Comparison of ENCODE assay signal across 24 cellular contexts in genomic region chr10:82867056-82867455, GRCh38.
DNase-seq lines count a peak whose midpoint lies in the region; TF ChIP-seq lines count a peak whose summit lies in the region.
"Had no signal": no experiment of that assay in that cellular context is flagged by ENCODE, and none has a peak within 500 bp of the region (broad histone marks: within the 10 kb centered on the region; RNA-seq: fewer than 3 reads in every experiment).

No MANE protein-coding gene starts in this region.

- in situ Hi-C loops in ACHN (cut with HindIII; ENCODE audit: low pct_ligation_motif_present, low pct_unique_long_range_greater_than_20kb, low sequenced_read_pairs): no loop called here

- no peak for TF ChIP-seq RAD21 in SK-N-SH (IDR thresholded peaks at IDR 0.05; ENCODE audit: low read length)

- H3K27ac ChIP-seq in SK-N-SH (ENCODE audit: low read depth in 2 of 2, low read length in 1 of 2): peak overlapping the region; percentile 70 to 94; a peak in 3 of 4 replicates
- H3K27ac ChIP-seq: 22Rv1, KMS-11, SJSA1 had no signal

- H3F3A ChIP-seq in SK-N-SH (replicated peaks; ENCODE audit: insufficient read depth): peaks cover 30% of the 10 kb centered on the region

- DNase-seq in SIG-M5 treated with dmso at 0.1 percent for 504 hours (lab: John Stamatoyannopoulos, UW; ENCODE audit: unreplicated experiment) (peak; percentile 17), SIG-M5 (lab: John Stamatoyannopoulos, UW) (no peak), NOMO-1 treated with DMSO at 0.1 percent for 48 hours (lab: John Stamatoyannopoulos, UW; ENCODE audit: unreplicated experiment) (peak; percentile 74), SK-N-SH (no peak), skeletal muscle cell (ENCODE audit: low read depth) (peak; percentile 4), NCI-H524 treated with DMSO at 0.1 percent for 48 hours (lab: John Stamatoyannopoulos, UW) (no peak), ACHN (no peak), T-helper 9 cell (no peak)
- DNase-seq: AML-193; C1 segment of cervical spinal cord; CD8-positive, alpha-beta T cell; DND-41; NCI-H1092; NCI-H1436 treated with DMSO at 0.1 percent for 48 hours; NCI-H1930; NCI-H2227 treated with DMSO at 0.1 percent for 48 hours; NCI-H510A; NCI-H748 treated with DMSO at 0.1 percent for 48 hours; NK-92 treated with Interleukin-12 subunit alpha and Interleukin-12 subunit beta, amount 100 ng/mL, for 24 hours; SW 1271; T-helper 17 cell had no signal

- H3K9me2 ChIP-seq in SK-N-SH: no peaks in the 10 kb centered on the region

- H3K27me3 ChIP-seq in SK-N-SH (ENCODE audit: insufficient read depth): no peaks in the 10 kb centered on the region
- H3K27me3 ChIP-seq: SJSA1 had no signal

- no peaks in the 10 kb centered on the region for H3K9me3 ChIP-seq in SK-N-SH
- H3K9me3 ChIP-seq: SJSA1 had no signal

- H3K36me3 ChIP-seq in SK-N-SH (replicated peaks in 1 of 2; ENCODE audit: control insufficient read depth in 1 of 2, insufficient read depth in 2 of 2, low read length in 1 of 2): no peaks in the 10 kb centered on the region
- H3K36me3 ChIP-seq: SJSA1 had no signal

- H3K4me3 ChIP-seq in SK-N-SH (ENCODE audit: low read depth in 2 of 2, low read length in 1 of 2): no peak overlapping the region; a peak in 1 of 4 replicates
- no peak overlapping the region for H3K4me3 ChIP-seq in skeletal muscle cell (ENCODE audit: low read depth, low read length)
- H3K4me3 ChIP-seq: SJSA1 had no signal

- CTCF ChIA-PET in SK-N-SH (lab: Yijun Ruan, JAX): interaction anchor here (1.5 kb wide), 1 partner anchor 1004 kb away, joined by 4 read pairs; no protein-coding TSS in a partner anchor

- POLR2A ChIA-PET in SK-N-SH (lab: Yijun Ruan, JAX): no interaction called here

- H3K4me2 ChIP-seq in SK-N-SH: peak overlapping the region; percentile 61
- H3K4me2 ChIP-seq: KMS-11 had no signal

- TF ChIP-seq EP300 in SK-N-SH (IDR thresholded peaks at IDR 0.05; ENCODE audit: borderline replicate concordance in 1 of 2, low read depth in 1 of 2, low read length in 1 of 2): no peak

- no peaks in the 10 kb centered on the region for H4K20me1 ChIP-seq in SK-N-SH (ENCODE audit: insufficient read depth)

- 22% methylated on average over 3 of the region's 3 CpGs for WGBS in SK-N-SH (ENCODE audit: low lambda C conversion rate)

- H3K79me2 ChIP-seq in SK-N-SH (ENCODE audit: insufficient read depth): no peaks in the 10 kb centered on the region

- H3K4me1 ChIP-seq in SK-N-SH (ENCODE audit: control insufficient read depth in 1 of 2, insufficient read depth in 2 of 2, low read depth in 1 of 2, low read length in 1 of 2): peaks cover 3 to 28% of the 10 kb centered on the region in 2 experiments
- H3K4me1 ChIP-seq: SJSA1 had no signal

- H2AFZ ChIP-seq in SK-N-SH (ENCODE audit: low read depth): peak overlapping the region; percentile 30; the same call in 1 of the 2 replicates

- TF ChIP-seq CTCF in SK-N-SH (IDR thresholded peaks at IDR 0.05): no peak

- peak overlapping the region; percentile 66 for H3K9ac ChIP-seq in SK-N-SH
- H3K9ac ChIP-seq: KMS-11 had no signal

TF ChIP-seq in SK-N-SH, 30 proteins besides CTCF, POLR2A, EP300 and RAD21:
- TF ChIP-seq POLR2AphosphoS5 (IDR thresholded peaks at IDR 0.05; ENCODE audit: low read depth, low read length) (no peak), SMC3 (IDR thresholded peaks at IDR 0.05; ENCODE audit: low read depth, low read length) (no peak), YY1 (IDR thresholded peaks at IDR 0.05; ENCODE audit: low read depth) (no peak), PBX3 (IDR thresholded peaks at IDR 0.05) (no peak), RCOR1 (IDR thresholded peaks at IDR 0.05; ENCODE audit: low read length) (no peak), RXRA (IDR thresholded peaks at IDR 0.05; ENCODE audit: borderline replicate concordance, low read depth) (no peak), TAF1 (IDR thresholded peaks at IDR 0.05; ENCODE audit: borderline replicate concordance, low read depth, low read length) (no peak), REST (IDR thresholded peaks at IDR 0.05; ENCODE audit: low read depth, low read length) (no peak), IRF3 (IDR thresholded peaks at IDR 0.05; ENCODE audit: low read depth, low read length) (no peak), FOXM1 (IDR thresholded peaks at IDR 0.05; ENCODE audit: low read depth) (no peak), NFIC (IDR thresholded peaks at IDR 0.05; ENCODE audit: borderline replicate concordance) (no peak; the same call in 1 of the 2 replicates), FOSL2 (IDR thresholded peaks at IDR 0.05; ENCODE audit: borderline replicate concordance, low read depth) (no peak), GATA2 (CRISPR knock-in tag; IDR thresholded peaks at IDR 0.05) (no peak)

Comparison
In these comparisons a context has a peak if more than half of its experiments do, and no peak if none do; other contexts are left out.
1. DNase-seq: peak in SIG-M5 treated with dmso at 0.1 percent for 504 hours (single experiment), NOMO-1 treated with DMSO at 0.1 percent for 48 hours (single experiment) and skeletal muscle cell (single experiment); none in SIG-M5 (single experiment), SK-N-SH (single experiment), NCI-H524 treated with DMSO at 0.1 percent for 48 hours (single experiment), ACHN (single experiment) and T-helper 9 cell (single experiment).